Comparison of ENCODE assay signal across 8 cellular contexts in genomic region chrX:155056877-155057792, GRCh38. TPM values are rescaled to one million over a fixed set of nuclear protein-coding genes. Genes with fewer than 3 reads are reported as not detected.
A peak's percentile ranks its signal among the peaks of the same experiment; 100 is the strongest.
DNase-seq lines count a peak whose midpoint lies in the region; ATAC-seq, FAIRE-seq and TF ChIP-seq lines count a peak whose summit lies in the region.

No MANE protein-coding gene starts in this region.

- peak; percentile 53 for FAIRE-seq in pancreas (lab: Jason Lieb, UNC)

- peak overlapping the region in 2 of 4 donors; percentile 20 to 39 for H3K27ac ChIP-seq in pancreas

- intact Hi-C loops in Right ventricle myocardium superior (cut with DNase I) (loop anchor here (10.0 kb wide), 1 partner anchor 72 kb away; no protein-coding TSS in a partner anchor), pancreas (cut with DNase I) (loop anchor here in 1 of 3 donors (10.0 kb wide), 1 partner anchor 72 kb away; no protein-coding TSS in a partner anchor)

- H3K36me3 Mint-ChIP-seq in activated naive CD8-positive, alpha-beta T cell treated with anti-CD3 and anti-CD28 coated beads, Interleukin-2, amount 10 ng/mL, durations not matched to agents 7 days and 5 days, result peaks cover 9% of the 10 kb centered on the region

- H3K9me3 Mint-ChIP-seq in activated naive CD8-positive, alpha-beta T cell treated with anti-CD3 and anti-CD28 coated beads, Interleukin-2, amount 10 ng/mL, durations not matched to agents 7 days and 5 days, result no peaks in the 10 kb centered on the region

- H3K4me1 ChIP-seq in pancreas, result peaks cover 0 to 18% (median 5%) of the 10 kb centered on the region in 3 donors

- H3K27me3 ChIP-seq in pancreas, result no peaks in the 10 kb centered on the region

- H3K36me3 ChIP-seq in pancreas, result no peaks in the 10 kb centered on the region

- TF ChIP-seq CTCF in pancreas (IDR thresholded peaks at IDR 0.05), result peak; percentile 75 to 86 (median 80)

- 7 to 19% methylated on average over 25 of the region's 25 CpGs for WGBS in pancreas, 2 donors

- peak overlapping the region; percentile 78 for H3K27ac Mint-ChIP-seq in activated naive CD8-positive, alpha-beta T cell treated with anti-CD3 and anti-CD28 coated beads, Interleukin-2, amount 10 ng/mL, durations not matched to agents 7 days and 5 days

- POLR2A ChIA-PET in activated naive CD8-positive, alpha-beta T cell treated with anti-CD3 and anti-CD28 coated beads, Interleukin-2, amount 10 ng/mL, durations not matched to agents 7 days and 5 days (lab: Charles Lee), result interaction anchor here (0.6 to 1.6 kb wide), 3 partner anchors 15 to 510 kb away, joined by 3 read pairs; partner anchors contain the start of gene G6PD

- no peak overlapping the region for H3K4me3 ChIP-seq in pancreas

- ATAC-seq in GM18909 (IDR thresholded peaks at IDR 0.05; ENCODE audit: poor library complexity, unreplicated experiment) (peak; percentile 85), HG03558 (IDR thresholded peaks at IDR 0.05; ENCODE audit: extremely low read depth, unreplicated experiment) (peak; percentile 48), Right ventricle myocardium superior (ENCODE audit: poor library complexity) (peak; percentile 92), pancreas (peak; percentile 85 to 95 (median 94))
- peak; percentile 77 for ATAC-seq in activated naive CD8-positive, alpha-beta T cell treated with anti-CD3 and anti-CD28 coated beads, Interleukin-2, amount 10 ng/mL, durations not matched to agents 7 days and 5 days (ENCODE audit: low read depth)

- H3K27me3 Mint-ChIP-seq in activated naive CD8-positive, alpha-beta T cell treated with anti-CD3 and anti-CD28 coated beads, Interleukin-2, amount 10 ng/mL, durations not matched to agents 7 days and 5 days, result no peaks in the 10 kb centered on the region

- DNase-seq in CD1c-positive myeloid dendritic cell (ENCODE audit: extremely low spot score) (peak; percentile 61), RPMI7951 (ENCODE audit: low read depth) (peak; percentile 70), Right ventricle myocardium superior (peak; percentile 71), pancreas (peak; percentile 41 to 80 (median 72)), OCI-M2 (lab: John Stamatoyannopoulos, UW; ENCODE audit: unreplicated experiment) (no peak)
- peak; percentile 53 for DNase-seq in activated naive CD8-positive, alpha-beta T cell treated with anti-CD3 and anti-CD28 coated beads, Interleukin-2, amount 10 ng/mL, durations not matched to agents 7 days and 5 days

- H3K4me1 Mint-ChIP-seq in activated naive CD8-positive, alpha-beta T cell treated with anti-CD3 and anti-CD28 coated beads, Interleukin-2, amount 10 ng/mL, durations not matched to agents 7 days and 5 days, result peaks cover 24% of the 10 kb centered on the region

- H3K4me3 Mint-ChIP-seq in activated naive CD8-positive, alpha-beta T cell treated with anti-CD3 and anti-CD28 coated beads, Interleukin-2, amount 10 ng/mL, durations not matched to agents 7 days and 5 days, result peak overlapping the region; percentile 76

- no peaks in the 10 kb centered on the region for H3K9me3 ChIP-seq in pancreas

RNA-seq across cellular contexts. Expression of gene CMC4, which starts 13.8 kb away (rescaled TPM):
- total RNA-seq in RPMI7951 (2014; rRNA removed; shearing (Covaris generic)), result 22.7 and 23.6 TPM in 2 replicates
- total RNA-seq in activated naive CD8-positive, alpha-beta T cell treated with anti-CD3 and anti-CD28 coated beads, Interleukin-2, amount 10 ng/mL, durations not matched to agents 7 days and 5 days, result 1 to 10 TPM; 6.7 to 7.5 TPM
- total RNA-seq in Right ventricle myocardium superior (23.3 TPM), pancreas (1 to 10 TPM; 2.6 to 5.0 (median 3.1) TPM)
- polyA plus RNA-seq in pancreas, result 10 to 100 TPM; 10.8 to 16.6 TPM

RNA-seq across cellular contexts. Expression of gene MTCP1, which starts 13.8 kb away (rescaled TPM):
- total RNA-seq in RPMI7951 (2014; rRNA removed; shearing (Covaris generic)), result 2.3 TPM in 2 replicates
- total RNA-seq in activated naive CD8-positive, alpha-beta T cell treated with anti-CD3 and anti-CD28 coated beads, Interleukin-2, amount 10 ng/mL, durations not matched to agents 7 days and 5 days, result 10 to 100 TPM; 24.5 TPM
- total RNA-seq in Right ventricle myocardium superior (59.2 TPM), pancreas (10 to 100 TPM; 10.9 to 18.3 (median 15.5) TPM)
- 10 to 100 TPM; 22.7 to 55.9 TPM for polyA plus RNA-seq in pancreas

RNA-seq across cellular contexts. Expression of gene BRCC3, which starts 14.2 kb away (rescaled TPM):
- total RNA-seq in RPMI7951 (2014; rRNA removed; shearing (Covaris generic)), result 9.3 and 12.9 TPM in 2 replicates
- total RNA-seq in activated naive CD8-positive, alpha-beta T cell treated with anti-CD3 and anti-CD28 coated beads, Interleukin-2, amount 10 ng/mL, durations not matched to agents 7 days and 5 days, result 10 to 100 TPM; 25.0 to 26.0 TPM
- total RNA-seq in Right ventricle myocardium superior, result 18.4 TPM
- 10 to 100 TPM in 2 of 6 donors, 1 to 10 TPM in 4; 7.5 to 13.2 (median 9.2) TPM for total RNA-seq in pancreas
- 1 to 10 TPM; 4.6 to 8.2 TPM for polyA plus RNA-seq in pancreas

RNA-seq across cellular contexts. Expression of gene FUNDC2, which starts 30.5 kb away (rescaled TPM):
- 57.1 and 71.6 TPM in 2 replicates for total RNA-seq in RPMI7951 (2014; rRNA removed; shearing (Covaris generic))
- 10 to 100 TPM; 44.3 to 47.4 TPM for total RNA-seq in activated naive CD8-positive, alpha-beta T cell treated with anti-CD3 and anti-CD28 coated beads, Interleukin-2, amount 10 ng/mL, durations not matched to agents 7 days and 5 days
- total RNA-seq in Right ventricle myocardium superior (366 TPM), pancreas (10 to 100 TPM; 50.3 to 74.6 (median 70.2) TPM)
- 10 to 100 TPM; 75.7 to 88.1 TPM for polyA plus RNA-seq in pancreas

RNA-seq across cellular contexts. Expression of gene F8, which starts 34.6 kb away (rescaled TPM):
- 0.98 and 1.9 TPM in 2 replicates for total RNA-seq in RPMI7951 (2014; rRNA removed; shearing (Covaris generic))
- total RNA-seq in activated naive CD8-positive, alpha-beta T cell treated with anti-CD3 and anti-CD28 coated beads, Interleukin-2, amount 10 ng/mL, durations not matched to agents 7 days and 5 days, result 1 to 10 TPM; 6.8 to 7.8 TPM
- total RNA-seq in Right ventricle myocardium superior, result 38.9 TPM
- 10 to 100 TPM in 2 of 6 donors, 1 to 10 TPM in 4; 5.5 to 22.0 (median 8.7) TPM for total RNA-seq in pancreas
- 1 to 10 TPM; 2.5 to 9.2 TPM for polyA plus RNA-seq in pancreas
